ENCODE assay signal across 25 cellular contexts in the genomic region with DNA sequence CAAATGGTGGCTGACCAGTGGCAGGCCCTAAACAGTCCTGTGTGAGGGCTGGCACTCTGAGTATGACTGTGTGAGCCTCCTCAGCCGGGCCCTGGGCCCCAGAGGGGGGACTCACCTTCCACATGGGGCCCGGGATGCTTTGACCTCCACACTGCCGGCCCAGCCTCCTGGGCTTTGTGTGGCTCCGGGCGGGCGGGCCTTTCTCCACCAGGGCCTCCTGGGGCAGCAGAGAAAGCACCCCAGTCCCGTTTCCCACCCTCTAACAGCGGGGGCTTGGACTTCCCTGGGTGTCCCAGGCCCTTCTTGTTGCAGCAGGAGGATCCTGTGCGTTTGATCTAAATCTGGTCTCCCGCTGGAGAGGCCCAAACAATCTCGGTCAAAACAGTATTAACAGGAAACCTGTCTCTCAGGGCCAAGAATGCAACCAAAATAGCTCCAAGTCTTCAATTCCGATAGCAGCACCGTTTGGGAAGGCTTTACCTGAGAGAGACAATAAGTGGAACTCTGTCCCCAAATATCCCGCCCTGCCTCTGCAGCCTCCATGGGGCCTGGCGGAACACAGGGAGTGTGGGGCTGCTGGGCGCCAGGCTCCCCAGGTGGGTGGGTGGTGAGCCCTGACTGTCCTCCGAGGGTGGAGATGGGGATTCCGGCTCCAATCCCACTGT.
"Had no signal": no experiment of that assay in that cellular context is flagged by ENCODE, and none has a peak within 500 bp of the region (broad histone marks: within the 10 kb centered on the region; RNA-seq: fewer than 3 reads in every experiment).

No MANE protein-coding gene starts in this region.

- H3K9me3 ChIP-seq: esophagus muscularis mucosa, gastroesophageal sphincter, psoas muscle, right lobe of liver, thoracic aorta, transverse colon, vagina had no signal

- H3K27ac ChIP-seq: coronary artery, esophagus muscularis mucosa, foreskin keratinocyte, psoas muscle, right lobe of liver, thoracic aorta, transverse colon, vagina had no signal

- H3K4me1 Mint-ChIP-seq: immature natural killer cell; memory B cell; stimulated activated effector memory CD8-positive, alpha-beta T cell treated with anti-CD3 and anti-CD28 coated beads, Interleukin-12 subunit alpha, Interleukin-12 subunit beta, amount 100 ng/mL, for 72 hours had no signal

- H3K27ac Mint-ChIP-seq: immature natural killer cell; memory B cell; natural killer cell; stimulated activated effector memory CD8-positive, alpha-beta T cell treated with anti-CD3 and anti-CD28 coated beads, Interleukin-12 subunit alpha, Interleukin-12 subunit beta, amount 100 ng/mL, for 72 hours had no signal

- H3K9me3 Mint-ChIP-seq: memory B cell; natural killer cell; stimulated activated effector memory CD8-positive, alpha-beta T cell treated with anti-CD3 and anti-CD28 coated beads, Interleukin-12 subunit alpha, Interleukin-12 subunit beta, amount 100 ng/mL, for 72 hours had no signal

- H3K27me3 ChIP-seq: esophagus muscularis mucosa, foreskin keratinocyte, gastroesophageal sphincter, right lobe of liver, transverse colon, vagina had no signal

- ATAC-seq: foreskin keratinocyte; gastroesophageal sphincter; psoas muscle; stimulated activated effector memory CD8-positive, alpha-beta T cell treated with anti-CD3 and anti-CD28 coated beads, Interleukin-12 subunit alpha, Interleukin-12 subunit beta, amount 100 ng/mL, for 72 hours had no signal

- H3K4me1 ChIP-seq: esophagus muscularis mucosa, foreskin keratinocyte, gastroesophageal sphincter, right lobe of liver, transverse colon, vagina had no signal

- H3K4me3 Mint-ChIP-seq: immature natural killer cell; memory B cell; natural killer cell; stimulated activated effector memory CD8-positive, alpha-beta T cell treated with anti-CD3 and anti-CD28 coated beads, Interleukin-12 subunit alpha, Interleukin-12 subunit beta, amount 100 ng/mL, for 72 hours had no signal

- DNase-seq: dermis blood vessel endothelial cell; effector memory CD4-positive, alpha-beta T cell; foreskin keratinocyte; hypothalamus; immature natural killer cell; islet precursor cell; kidney glomerular epithelial cell; natural killer cell; psoas muscle; small intestine; stimulated activated CD4-positive, alpha-beta T cell treated with anti-CD3 and anti-CD28 coated beads, Interleukin-12 subunit alpha, Interleukin-12 subunit beta, amount 100 ng/mL, for 4 hours; stimulated activated CD4-positive, alpha-beta T cell treated with anti-CD3 and anti-CD28 coated beads, Interleukin-1b, Interleukin-23, amount 100 ng/mL, for 48 hours; stimulated activated CD4-positive, alpha-beta T cell treated with anti-CD3 and anti-CD28 coated beads, Interleukin-4, amount 100 ng/mL, for 1 hour; stimulated activated naive CD4-positive, alpha-beta T cell treated with Interleukin-2 at 50 U/mL for 16 hours; substantia nigra; transverse colon had no signal

- H3K4me3 ChIP-seq: coronary artery, esophagus muscularis mucosa, gastroesophageal sphincter, lung, psoas muscle, right lobe of liver, thoracic aorta, transverse colon, vagina had no signal

- H3K36me3 Mint-ChIP-seq: memory B cell; natural killer cell; stimulated activated effector memory CD8-positive, alpha-beta T cell treated with anti-CD3 and anti-CD28 coated beads, Interleukin-12 subunit alpha, Interleukin-12 subunit beta, amount 100 ng/mL, for 72 hours had no signal

- H3K36me3 ChIP-seq: esophagus muscularis mucosa, gastroesophageal sphincter, right lobe of liver, thoracic aorta, transverse colon, vagina had no signal
